Comparison of ENCODE assay signal across 16 cellular contexts in genomic region chr12:90085491-90086274, GRCh38.
DNase-seq lines count a peak whose midpoint lies in the region; ATAC-seq, FAIRE-seq and TF ChIP-seq lines count a peak whose summit lies in the region.
"Had no signal": no experiment of that assay in that cellular context is flagged by ENCODE, and none has a peak within 500 bp of the region (broad histone marks: within the 10 kb centered on the region; RNA-seq: fewer than 3 reads in every experiment).

No MANE protein-coding gene starts in this region.

- no peak for TF ChIP-seq POLR2A in A549 (IDR thresholded peaks at IDR 0.05; ENCODE audit: low read length)

- H3K4me3 Mint-ChIP-seq in T-helper 17 cell = no peak overlapping the region
- H3K4me3 Mint-ChIP-seq: dendritic cell treated with granulocyte-macrophage colony-stimulating factor and Interleukin-4, amounts not matched to agents 40 ng/mL and 50 ng/mL, for 4 days; naive B cell had no signal

- TF ChIP-seq CTCF in A549 (IDR thresholded peaks at IDR 0.05) (no peak), foreskin keratinocyte (conservative IDR thresholded peaks at IDR 0.05) (no peak)

- H3K4me3 ChIP-seq in A549 = no peak overlapping the region
- H3K4me3 ChIP-seq: adrenal gland, gastrocnemius medialis had no signal

- H3K27me3 ChIP-seq in foreskin keratinocyte = no peaks in the 10 kb centered on the region
- H3K27me3 ChIP-seq: adrenal gland, gastrocnemius medialis had no signal

- peak overlapping the region; percentile 47 for H3K4me2 ChIP-seq in A549

- DNase-seq in A549 (ENCODE audit: low read depth in 1 of 2, low spot score in 1 of 2) = no peak
- peak; percentile 25 for DNase-seq in EH (ENCODE audit: low read depth)
- DNase-seq in T-helper 17 cell = no peak
- DNase-seq in foreskin keratinocyte = no peak
- no peak for DNase-seq in NCI-H1092 treated with DMSO at 0.1 percent for 48 hours (lab: John Stamatoyannopoulos, UW)
- no peak for DNase-seq in NCI-H748 treated with DMSO at 0.1 percent for 48 hours (lab: John Stamatoyannopoulos, UW)
- no peak for DNase-seq in stimulated activated CD4-positive, alpha-beta T cell treated with anti-CD3 and anti-CD28 coated beads, Interleukin-4, amount 100 ng/mL, for 24 hours
- DNase-seq in stimulated activated CD4-positive, alpha-beta T cell treated with anti-CD3 and anti-CD28 coated beads, Interleukin-1b, Interleukin-23, amount 100 ng/mL, for 48 hours = no peak
- DNase-seq: adrenal gland, C1 segment of cervical spinal cord, gastrocnemius medialis, kidney, naive B cell, NCI-H345 had no signal

- H3K4me1 ChIP-seq in A549 = peaks cover 33% of the 10 kb centered on the region
- H3K4me1 ChIP-seq in foreskin keratinocyte = peaks cover 13% of the 10 kb centered on the region
- H3K4me1 ChIP-seq: adrenal gland, gastrocnemius medialis had no signal

- peak overlapping the region; percentile 8 for H3K27ac Mint-ChIP-seq in T-helper 17 cell
- H3K27ac Mint-ChIP-seq: dendritic cell treated with granulocyte-macrophage colony-stimulating factor and Interleukin-4, amounts not matched to agents 40 ng/mL and 50 ng/mL, for 4 days; naive B cell had no signal

- no peak for TF ChIP-seq EP300 in A549 (IDR thresholded peaks at IDR 0.05)

- ATAC-seq in A549 (peak; percentile 61 to 66; a peak in 5 of 6 replicates), T-helper 17 cell (no peak), foreskin keratinocyte (peak; percentile 61)
- ATAC-seq: gastrocnemius medialis had no signal

- WGBS in A549 (ENCODE audit: missing lambda C conversion rate) = 26% methylated on average over 3 of the region's 3 CpGs

- CTCF ChIA-PET in A549 (lab: Yijun Ruan, JAX) = interaction anchor here (0.7 kb wide), 1 partner anchor 174 kb away, joined by 3 read pairs; no protein-coding TSS in a partner anchor

- H3K9me3 ChIP-seq in A549 = no peaks in the 10 kb centered on the region
- no peaks in the 10 kb centered on the region for H3K9me3 ChIP-seq in T-helper 17 cell (ENCODE audit: control insufficient read depth, low read length, poor library complexity, severe bottlenecking)
- H3K9me3 ChIP-seq: adrenal gland, gastrocnemius medialis had no signal

- no peaks in the 10 kb centered on the region for H3K36me3 Mint-ChIP-seq in T-helper 17 cell (ENCODE audit: low read depth)

- POLR2A ChIA-PET in A549 (lab: Yijun Ruan, JAX) = interaction anchor here (0.8 kb wide), 1 partner anchor 377 kb away, joined by 5 read pairs; the partner anchor contains the start of gene ATP2B1

- peak; percentile 90 for FAIRE-seq in A549 (lab: Jason Lieb, UNC)
- FAIRE-seq: kidney had no signal

- H3K27me3 Mint-ChIP-seq in T-helper 17 cell = no peaks in the 10 kb centered on the region
- H3K27me3 Mint-ChIP-seq: naive B cell had no signal

- H3K27ac ChIP-seq in A549 = peak overlapping the region; percentile 42 to 72; a peak in 5 of 6 replicates
- peak overlapping the region; percentile 55 for H3K27ac ChIP-seq in foreskin keratinocyte
- H3K27ac ChIP-seq: adrenal gland, gastrocnemius medialis, RWPE1 had no signal

- peaks cover 6% of the 10 kb centered on the region for H3K4me1 Mint-ChIP-seq in T-helper 17 cell

- TF ChIP-seq RAD21 in A549 (conservative IDR thresholded peaks at IDR 0.05 in 1 of 2, IDR thresholded peaks at IDR 0.05 in 1 of 2) = no peak

TF ChIP-seq in A549, 52 proteins besides CTCF, POLR2A, EP300 and RAD21:
- TF ChIP-seq SREBF2 (IDR thresholded peaks at IDR 0.05) = no peak
- no peak for TF ChIP-seq HDAC2 (IDR thresholded peaks at IDR 0.05)
- no peak for TF ChIP-seq GATA3 (IDR thresholded peaks at IDR 0.05; ENCODE audit: borderline replicate concordance)
- no peak for TF ChIP-seq RCOR1 (IDR thresholded peaks at IDR 0.05; ENCODE audit: low read depth, low read length)
- no peak for TF ChIP-seq CEBPB (IDR thresholded peaks at IDR 0.05)
- no peak for TF ChIP-seq HES2 (IDR thresholded peaks at IDR 0.05)
- TF ChIP-seq FOSL2 (IDR thresholded peaks at IDR 0.05) = no peak
- no peak for TF ChIP-seq FOSL2 (CRISPR knock-in tag; IDR thresholded peaks at IDR 0.05)
- TF ChIP-seq ATOH8 (CRISPR knock-in tag; IDR thresholded peaks at IDR 0.05; ENCODE audit: low read depth) = no peak
